ENCODE assay signal across 23 cellular contexts in the genomic region with DNA sequence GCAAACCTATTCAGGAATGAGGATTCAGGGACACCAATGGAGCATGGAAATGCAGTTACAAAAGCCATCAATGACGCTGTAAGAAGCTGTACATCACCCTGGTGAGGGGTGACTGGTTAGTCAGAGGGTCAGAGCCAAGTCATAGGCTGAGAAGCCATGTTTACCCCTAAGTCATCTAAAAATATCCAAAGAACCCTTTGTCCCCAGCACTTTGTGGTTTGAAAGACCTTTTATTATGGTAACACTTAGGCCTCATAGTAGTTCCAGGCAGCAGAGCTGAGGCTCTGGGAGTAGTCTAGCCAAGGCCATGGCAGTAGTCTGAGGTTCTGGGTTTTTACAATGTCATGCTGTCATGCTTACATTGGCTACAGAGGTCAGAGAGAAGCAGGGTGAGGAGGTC.
A peak's percentile ranks its signal among the peaks of the same experiment; 100 is the strongest.
DNase-seq lines count a peak whose midpoint lies in the region; TF ChIP-seq lines count a peak whose summit lies in the region.
"Had no signal": no experiment of that assay in that cellular context is flagged by ENCODE, and none has a peak within 500 bp of the region (broad histone marks: within the 10 kb centered on the region; RNA-seq: fewer than 3 reads in every experiment).

No MANE protein-coding gene starts in this region.

- H3K23me2 ChIP-seq in H9 (ENCODE audit: insufficient read length, low read depth, low read length, poor library complexity, severe bottlenecking), result no peaks in the 10 kb centered on the region

- H3K4me3 ChIP-seq in NT2/D1 (ENCODE audit: insufficient read length, low read depth), result no peak overlapping the region
- no peak overlapping the region for H3K4me3 ChIP-seq in endodermal cell (ENCODE audit: low read length)
- no peak overlapping the region for H3K4me3 ChIP-seq in osteoblast (ENCODE audit: insufficient read depth, low read length)
- H3K4me3 ChIP-seq: hepatocyte, MG63, pancreas, sigmoid colon had no signal

- no peak overlapping the region for H2BK120ac ChIP-seq in H9 (ENCODE audit: low read depth, low read length, poor library complexity, severe bottlenecking)

- H4K20me1 ChIP-seq in H9 (ENCODE audit: control insufficient read depth, insufficient read depth, insufficient read length), result no peaks in the 10 kb centered on the region
- H4K20me1 ChIP-seq in osteoblast (ENCODE audit: insufficient read depth, low read length), result no peaks in the 10 kb centered on the region

- H3K79me2 ChIP-seq in H9 (ENCODE audit: insufficient read depth, low read length) (no peaks in the 10 kb centered on the region), osteoblast (ENCODE audit: insufficient read depth, low read length) (no peaks in the 10 kb centered on the region)
- H3K79me2 ChIP-seq: hepatocyte had no signal

- H3K9me3 Mint-ChIP-seq in H9 (no peaks in the 10 kb centered on the region), endodermal cell (no peaks in the 10 kb centered on the region), mesothelial cell of epicardium (no peaks in the 10 kb centered on the region)
- H3K9me3 Mint-ChIP-seq: central memory CD8-positive, alpha-beta T cell; naive thymus-derived CD4-positive, alpha-beta T cell had no signal

- no peak overlapping the region for H3K18ac ChIP-seq in H9 (ENCODE audit: insufficient read length, low read depth, low read length)

- H2BK15ac ChIP-seq in H9 (ENCODE audit: low read depth, low read length), result no peak overlapping the region

- H2BK12ac ChIP-seq in H9 (ENCODE audit: insufficient read length, low read depth, low read length), result no peak overlapping the region

- H4K91ac ChIP-seq in H9 (ENCODE audit: insufficient read length, low read depth, low read length), result no peak overlapping the region

- H2AFZ ChIP-seq in H9 (ENCODE audit: low read length) (no peak overlapping the region), osteoblast (ENCODE audit: low read length) (peak overlapping the region; percentile 54)
- H2AFZ ChIP-seq: hepatocyte had no signal

- H3K4me3 Mint-ChIP-seq in H9 (no peak overlapping the region), endodermal cell (no peak overlapping the region), mesothelial cell of epicardium (no peak overlapping the region)
- H3K4me3 Mint-ChIP-seq: B cell; central memory CD8-positive, alpha-beta T cell; naive thymus-derived CD4-positive, alpha-beta T cell had no signal

- H3K36me3 ChIP-seq in NT2/D1 (ENCODE audit: insufficient read depth, insufficient read length, low read length), result no peaks in the 10 kb centered on the region
- no peaks in the 10 kb centered on the region for H3K36me3 ChIP-seq in endodermal cell (ENCODE audit: control insufficient read depth, insufficient read depth, low read length)
- H3K36me3 ChIP-seq in osteoblast (ENCODE audit: insufficient read depth, low read length), result no peaks in the 10 kb centered on the region
- H3K36me3 ChIP-seq: MG63, pancreas, sigmoid colon had no signal

- no peaks in the 10 kb centered on the region for H3K79me1 ChIP-seq in H9 (ENCODE audit: insufficient read depth, low read depth, low read length, poor library complexity, severe bottlenecking)

- no peaks in the 10 kb centered on the region for H3K36me3 Mint-ChIP-seq in H9 (ENCODE audit: insufficient read depth in 1 of 3, low read depth in 3 of 3)
- no peaks in the 10 kb centered on the region for H3K36me3 Mint-ChIP-seq in endodermal cell (ENCODE audit: low read depth)
- H3K36me3 Mint-ChIP-seq in mesothelial cell of epicardium, result no peaks in the 10 kb centered on the region
- H3K36me3 Mint-ChIP-seq: naive thymus-derived CD4-positive, alpha-beta T cell had no signal

- no peak overlapping the region for H2BK20ac ChIP-seq in H9 (ENCODE audit: low read depth, low read length, poor library complexity, severe bottlenecking)

- H3K4ac ChIP-seq in H9 (ENCODE audit: low read depth, low read length), result no peak overlapping the region

- WGBS in H9 (ENCODE audit: extremely low coverage, insufficient read length, low lambda C conversion rate), result no CpG with 5 or more reads among the region's 1 CpG
- 62% methylated on average over 1 of the region's 1 CpG; no CpG with 5 or more reads in 1 of the 2 experiments for WGBS in endodermal cell (ENCODE audit: insufficient coverage in 1 of 2, insufficient read length in 1 of 2), 2 experiments

- no peak for TF ChIP-seq CTCF in H9 (conservative IDR thresholded peaks at IDR 0.05)
- TF ChIP-seq CTCF in endodermal cell (conservative IDR thresholded peaks at IDR 0.05), result no peak
- no peak for TF ChIP-seq CTCF in osteoblast (IDR thresholded peaks at IDR 0.05; ENCODE audit: extremely low read depth, low read depth, low read length)
- TF ChIP-seq CTCF in mesothelial cell of epicardium (IDR thresholded peaks at IDR 0.05; ENCODE audit: unreplicated experiment), result no peak

- H3K27ac ChIP-seq in H9 (ENCODE audit: insufficient read length, low read depth, low read length), result no peak overlapping the region
- H3K27ac ChIP-seq in endodermal cell (ENCODE audit: low read depth, low read length), result peak overlapping the region; percentile 25
- peak overlapping the region; percentile 23 for H3K27ac ChIP-seq in osteoblast (ENCODE audit: low read depth, low read length)
- H3K27ac ChIP-seq: hepatocyte, pancreas, sigmoid colon had no signal

- H3K9ac ChIP-seq in H9 (ENCODE audit: extremely low read depth, insufficient read length, low read length) (no peak overlapping the region), NT2/D1 (ENCODE audit: insufficient read length, low read depth) (no peak overlapping the region), endodermal cell (ENCODE audit: extremely low read depth, low read length, poor library complexity, severe bottlenecking) (no peak overlapping the region)

- H3K4me2 ChIP-seq in H9 (ENCODE audit: insufficient read depth, insufficient read length, low read length), result peak overlapping the region; percentile 15
- H3K4me2 ChIP-seq in osteoblast (ENCODE audit: insufficient read depth, low read length), result no peak overlapping the region
- H3K4me2 ChIP-seq: hepatocyte had no signal

- DNase-seq in H9 (no peak), NT2/D1 (ENCODE audit: low read depth, low spot score) (peak; percentile 70), endodermal cell (no peak), osteoblast (ENCODE audit: insufficient read length, low spot score, missing footprints) (no peak), ureter (ENCODE audit: low spot score) (no peak), NCI-H1105 treated with DMSO at 0.1 percent for 48 hours (lab: John Stamatoyannopoulos, UW) (no peak), A172 (ENCODE audit: low spot score) (no peak), mesothelial cell of epicardium (ENCODE audit: low spot score in 2 of 2, unreplicated experiment in 2 of 2) (no peak)
- DNase-seq: activated CD4-positive, alpha-beta T cell treated with anti-CD3 and anti-CD28 coated beads for 4 hours; activated effector memory CD4-positive, alpha-beta T cell treated with Interleukin-2 at 50 U/mL for 16 hours; Caco-2; effector CD8-positive, alpha-beta T cell; mammary epithelial cell; MG63; naive thymus-derived CD4-positive, alpha-beta T cell; NCI-H1694 treated with DMSO at 0.1 percent for 48 hours; NCI-H345; pancreas; sigmoid colon; stimulated activated CD4-positive, alpha-beta T cell treated with anti-CD3 and anti-CD28 coated beads, Interleukin-2, amount 100 ng/mL, for 48 hours had no signal

- peaks cover 29 to 33% of the 10 kb centered on the region in 2 experiments for H3K4me1 Mint-ChIP-seq in H9
- peaks cover 19% of the 10 kb centered on the region for H3K4me1 Mint-ChIP-seq in endodermal cell
- H3K4me1 Mint-ChIP-seq in mesothelial cell of epicardium, result peaks cover 39% of the 10 kb centered on the region
- H3K4me1 Mint-ChIP-seq: B cell; central memory CD8-positive, alpha-beta T cell had no signal

- H3K27me3 Mint-ChIP-seq in H9 (ENCODE audit: low read depth), result no peaks in the 10 kb centered on the region
- H3K27me3 Mint-ChIP-seq in endodermal cell (ENCODE audit: insufficient read depth), result no peaks in the 10 kb centered on the region
- no peaks in the 10 kb centered on the region for H3K27me3 Mint-ChIP-seq in mesothelial cell of epicardium (ENCODE audit: low read depth)
- H3K27me3 Mint-ChIP-seq: B cell; central memory CD8-positive, alpha-beta T cell; naive thymus-derived CD4-positive, alpha-beta T cell had no signal

- H3K27ac Mint-ChIP-seq in H9 (peak overlapping the region in 1 of 3 experiments; percentile 73; a peak in 3 of 7 replicates), endodermal cell (no peak overlapping the region), mesothelial cell of epicardium (no peak overlapping the region)
- H3K27ac Mint-ChIP-seq: B cell; naive thymus-derived CD4-positive, alpha-beta T cell had no signal

- H3K4me1 ChIP-seq in H9 (ENCODE audit: insufficient read depth, low read length) (peaks cover 7% of the 10 kb centered on the region), NT2/D1 (ENCODE audit: insufficient read depth, insufficient read length) (peaks cover 8% of the 10 kb centered on the region), endodermal cell (ENCODE audit: control insufficient read depth, insufficient read depth, low read length) (no peaks in the 10 kb centered on the region), osteoblast (ENCODE audit: insufficient read depth, low read length) (peaks cover 26% of the 10 kb centered on the region)
- H3K4me1 ChIP-seq: pancreas had no signal

- H4K8ac ChIP-seq in H9 (replicated peaks; ENCODE audit: insufficient read length, low read depth, low read length), result no peak overlapping the region

- H2BK5ac ChIP-seq in H9 (ENCODE audit: insufficient read length, low read length), result no peak overlapping the region

- no peak overlapping the region for H4K5ac ChIP-seq in H9 (ENCODE audit: insufficient read length, low read depth, low read length)

- H3K9me3 ChIP-seq in H9 (ENCODE audit: control insufficient read depth, low read depth, low read length) (no peaks in the 10 kb centered on the region), NT2/D1 (ENCODE audit: insufficient read depth, low read length) (no peaks in the 10 kb centered on the region), endodermal cell (ENCODE audit: control insufficient read depth, low read length) (no peaks in the 10 kb centered on the region), osteoblast (ENCODE audit: low read depth, low read length) (no peaks in the 10 kb centered on the region)
- H3K9me3 ChIP-seq: Caco-2, MG63, pancreas, sigmoid colon had no signal

- H3K27me3 ChIP-seq in H9 (ENCODE audit: insufficient read depth, low read length) (no peaks in the 10 kb centered on the region), NT2/D1 (ENCODE audit: insufficient read depth, insufficient read length) (no peaks in the 10 kb centered on the region), endodermal cell (ENCODE audit: control insufficient read depth, insufficient read depth, low read length, poor library complexity, severe bottlenecking) (no peaks in the 10 kb centered on the region), osteoblast (ENCODE audit: insufficient read depth, low read length) (no peaks in the 10 kb centered on the region)
- H3K27me3 ChIP-seq: hepatocyte, MG63, pancreas, sigmoid colon had no signal

- no peak overlapping the region for H3K23ac ChIP-seq in H9 (ENCODE audit: insufficient read length, low read depth, low read length)

- H3T11ph ChIP-seq in H9 (ENCODE audit: low read length), result peak overlapping the region; percentile 20

- H3K14ac ChIP-seq in H9 (ENCODE audit: insufficient read depth, low read length), result peak overlapping the region; percentile 58; the same call in 1 of the 2 replicates

- H3K56ac ChIP-seq in H9 (ENCODE audit: insufficient read length, low read depth, low read length), result no peak overlapping the region

- no peak overlapping the region for H2AK5ac ChIP-seq in H9 (ENCODE audit: insufficient read length, low read length)
